ENCODE assay signal across 8 cellular contexts in the genomic region with DNA sequence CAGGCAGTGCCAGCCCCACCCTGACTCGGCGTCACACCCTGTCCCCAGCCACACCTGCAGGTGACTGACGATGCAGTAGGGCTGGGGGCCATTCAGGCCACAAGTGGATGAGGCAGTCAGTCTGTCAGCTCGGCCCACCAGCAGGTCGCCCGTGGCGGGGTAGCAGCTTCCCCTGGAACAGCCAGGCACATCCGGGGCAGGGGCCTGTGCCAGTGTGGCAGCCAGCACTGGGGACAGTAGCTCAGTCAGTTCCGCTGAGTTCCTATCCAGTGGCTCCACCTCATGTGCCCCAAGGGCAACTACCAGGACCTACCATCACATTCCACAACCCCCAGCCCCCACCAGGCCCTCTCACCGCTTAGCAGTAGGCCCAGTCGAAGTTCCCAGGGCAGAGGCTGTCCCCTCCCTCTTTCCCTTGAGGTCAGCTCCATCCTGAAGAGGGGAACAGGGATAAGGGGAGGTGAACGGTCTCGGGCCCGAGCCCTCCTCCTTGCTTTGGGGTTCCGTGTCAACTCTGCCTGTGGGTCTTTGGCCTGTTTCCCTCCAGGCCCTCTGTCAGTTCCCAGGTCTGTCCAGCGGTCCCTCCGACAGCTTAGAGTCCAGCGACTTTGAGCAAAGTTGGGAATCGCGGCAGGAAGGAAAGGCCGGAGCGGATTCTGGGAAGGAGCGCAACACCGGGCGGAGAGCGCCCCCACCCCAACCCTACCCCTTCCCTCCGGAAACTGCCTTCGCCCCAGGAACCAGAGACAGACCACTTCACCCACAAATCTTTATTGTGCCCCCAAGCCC. TPM values are rescaled to one million over a fixed set of nuclear protein-coding genes. Genes with fewer than 3 reads are reported as not detected.
DNase-seq lines count a peak whose midpoint lies in the region; ATAC-seq and TF ChIP-seq lines count a peak whose summit lies in the region.

LAMB2 (minus strand) TSS at position 614 of the 789 bp plus-strand sequence; CDS start at position 431, 183 bp downstream.

- peak within 1 kb of the TSS; percentile 79 for H3K4me3 ChIP-seq in HUES6 (ENCODE audit: low read depth, low read length)
- H3K4me3 ChIP-seq in heart right ventricle, result peak within 1 kb of the TSS; percentile 61 to 97 (median 78)

- ATAC-seq in heart right ventricle (peak; percentile 75 to 93 (median 86)), HG03196 (IDR thresholded peaks at IDR 0.05; ENCODE audit: unreplicated experiment) (no peak)

- H3K36me3 ChIP-seq in HUES6 (ENCODE audit: control insufficient read depth, insufficient read depth, low read length) (peaks cover 19% of the 10 kb centered on the region; the same call in 1 of the 2 replicates), heart right ventricle (peaks cover 0 to 43% (median 31%) of the 10 kb centered on the region in 9 donors)

- DNase-seq in AG08395 (ENCODE audit: low spot score), result peak; percentile 80
- DNase-seq in amniotic stem cell (lab: John Stamatoyannopoulos, UW), result peak; percentile 64
- DNase-seq in heart right ventricle, result peak; percentile 79 to 90
- peak; percentile 34 for DNase-seq in occipital lobe (lab: John Stamatoyannopoulos, UW)
- no peak for DNase-seq in activated CD4-positive, alpha-beta T cell treated with anti-CD3 and anti-CD28 coated beads for 48 hours
- DNase-seq in NCI-H2107 (lab: John Stamatoyannopoulos, UW), result no peak

- WGBS in heart right ventricle, 2 donors, result 1 to 4% methylated on average over 28 of the region's 28 CpGs

- TF ChIP-seq CTCF in heart right ventricle (IDR thresholded peaks at IDR 0.05), result peak in 3 of 9 donors; percentile 6 to 23 (median 14)

- H3K27ac ChIP-seq in HUES6 (ENCODE audit: low read depth, low read length) (peak within 1 kb of the TSS; percentile 33; the same call in 1 of the 2 replicates), heart right ventricle (peak within 1 kb of the TSS; percentile 85 to 99 (median 94))

- intact Hi-C loops in heart right ventricle (cut with DNase I), result loop anchor here in 4 of 10 donors (5.0 kb wide), 4 partner anchors 35 to 90 kb away; partner anchors contain the start of genes CCDC71 (in 2 of the 4), QRICH1 (in 2 of the 4) and KLHDC8B (in 1 of the 4)

- peak within 1 kb of the TSS; percentile 76 for H3K9ac ChIP-seq in HUES6 (ENCODE audit: low read length)

- H3K9me3 ChIP-seq in HUES6 (ENCODE audit: control insufficient read depth, insufficient read depth, low read depth, low read length) (no peaks in the 10 kb centered on the region), heart right ventricle (no peaks in the 10 kb centered on the region)

- H3K4me1 ChIP-seq in HUES6 (ENCODE audit: control insufficient read depth, insufficient read depth, low read length) (peaks cover 8% of the 10 kb centered on the region), heart right ventricle (peaks cover 15 to 46% (median 35%) of the 10 kb centered on the region in 9 donors)

- no peaks in the 10 kb centered on the region for H3K27me3 ChIP-seq in HUES6 (ENCODE audit: control insufficient read depth, insufficient read depth, low read length)
- no peaks in the 10 kb centered on the region for H3K27me3 ChIP-seq in heart right ventricle

RNA-seq across cellular contexts. Expression of gene LAMB2, which starts in this region (rescaled TPM):
- total RNA-seq in heart right ventricle (100 to 1,000 TPM; 575 to 961 (median 776) TPM), occipital lobe (47.6 TPM)
- 1,000 to 10,000 TPM in 1 of 2 donors, 100 to 1,000 TPM in 1; 423 to 1,204 TPM for polyA plus RNA-seq in heart right ventricle

Comparison
In these comparisons a context has a peak if more than half of its experiments do, and no peak if none do; other contexts are left out.
1. RNA of gene LAMB2 (total RNA-seq): 575 to 961 TPM in heart right ventricle; 47.6 TPM in occipital lobe (single experiment); every median in the first group is over 10 times any median in the second.
2. DNase-seq: peak in AG08395 (single experiment), amniotic stem cell (single experiment), heart right ventricle (2 of 2) and occipital lobe (single experiment); none in activated CD4-positive, alpha-beta T cell treated with anti-CD3 and anti-CD28 coated beads for 48 hours (single experiment) and NCI-H2107 (single experiment).